14 cellular contexts compared by ENCODE assay signal in the genomic region with DNA sequence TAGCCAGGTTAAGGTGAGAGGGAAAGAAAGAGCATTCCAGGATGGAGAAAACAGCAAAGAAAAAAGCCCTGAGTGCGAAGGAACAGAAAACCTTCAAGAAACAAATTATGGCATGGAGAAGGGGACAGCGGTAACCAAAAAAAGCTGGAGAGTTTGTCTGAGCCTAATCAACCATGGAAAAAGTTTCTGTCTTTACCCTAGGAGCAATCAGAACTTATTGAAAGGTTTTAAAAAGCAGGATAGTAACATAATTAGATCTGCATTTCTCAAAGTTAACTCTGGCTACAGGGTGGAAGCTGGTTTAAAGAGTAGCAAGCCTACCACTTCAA. TPM values are rescaled to one million over a fixed set of nuclear protein-coding genes. Genes with fewer than 3 reads are reported as not detected.
"Had no signal": no experiment of that assay in that cellular context is flagged by ENCODE, and none has a peak within 500 bp of the region (broad histone marks: within the 10 kb centered on the region; RNA-seq: fewer than 3 reads in every experiment).

No MANE protein-coding gene starts in this region.

- H3K9me3 ChIP-seq: heart right ventricle, lower lobe of right lung, sigmoid colon had no signal

- H3K27me3 Mint-ChIP-seq: activated CD4-positive, alpha-beta memory T cell treated with anti-CD3 and anti-CD28 coated beads for 36 hours; activated naive CD8-positive, alpha-beta T cell treated with anti-CD3 and anti-CD28 coated beads, Interleukin-2, amount 10 ng/mL, durations not matched to agents 7 days and 5 days; dendritic cell treated with granulocyte-macrophage colony-stimulating factor and Interleukin-4, amounts not matched to agents 40 ng/mL and 50 ng/mL, for 4 days; naive B cell; stimulated activated memory B cell treated with anti-CD40 and anti-IgM and Interleukin-4, amounts not matched to agents 10 μg/mL and 1 μg/mL and 100 μg/mL, for 72 hours had no signal

- H3K36me3 ChIP-seq: heart right ventricle, lower lobe of right lung, sigmoid colon had no signal

- H3K27ac ChIP-seq: heart right ventricle, lower lobe of right lung, sigmoid colon had no signal

- H3K9me3 Mint-ChIP-seq: activated CD4-positive, alpha-beta memory T cell treated with anti-CD3 and anti-CD28 coated beads for 36 hours; activated naive CD4-positive, alpha-beta T cell treated with anti-CD3 and anti-CD28 coated beads for 36 hours; activated naive CD8-positive, alpha-beta T cell treated with anti-CD3 and anti-CD28 coated beads, Interleukin-2, amount 10 ng/mL, durations not matched to agents 7 days and 5 days; activated T-cell treated with anti-CD3 and anti-CD28 coated beads, Interleukin-2, amount 50 U/mL, for 72 hours; dendritic cell treated with granulocyte-macrophage colony-stimulating factor and Interleukin-4, amounts not matched to agents 40 ng/mL and 50 ng/mL, for 4 days; naive B cell; stimulated activated memory B cell treated with anti-CD40 and anti-IgM and Interleukin-4, amounts not matched to agents 10 μg/mL and 1 μg/mL and 100 μg/mL, for 72 hours; T-helper 1 cell treated with Interleukin-12 subunit alpha and Interleukin-12 subunit beta and Interleukin-4 antibody, amounts not matched to agents 30 μg/mL and 1 μg/mL, for 36 hours had no signal

- DNase-seq: activated naive CD8-positive, alpha-beta T cell treated with anti-CD3 and anti-CD28 coated beads, Interleukin-2, amount 10 ng/mL, durations not matched to agents 7 days and 5 days; lower lobe of right lung had no signal

- ATAC-seq: activated T-cell treated with anti-CD3 and anti-CD28 coated beads, Interleukin-2, amount 50 U/mL, for 72 hours; heart right ventricle; left colon; lower lobe of right lung; stimulated activated memory B cell treated with anti-CD40 and anti-IgM and Interleukin-4, amounts not matched to agents 10 μg/mL and 1 μg/mL and 100 μg/mL, for 72 hours had no signal

- H3K4me3 ChIP-seq: heart right ventricle, lower lobe of right lung, sigmoid colon, smooth muscle cell had no signal

- H3K27me3 ChIP-seq: heart right ventricle, sigmoid colon had no signal

- H3K36me3 Mint-ChIP-seq: activated CD4-positive, alpha-beta memory T cell treated with anti-CD3 and anti-CD28 coated beads for 36 hours; activated naive CD8-positive, alpha-beta T cell treated with anti-CD3 and anti-CD28 coated beads, Interleukin-2, amount 10 ng/mL, durations not matched to agents 7 days and 5 days; naive B cell; stimulated activated memory B cell treated with anti-CD40 and anti-IgM and Interleukin-4, amounts not matched to agents 10 μg/mL and 1 μg/mL and 100 μg/mL, for 72 hours had no signal

- H3K4me2 ChIP-seq: smooth muscle cell had no signal

- H3K4me3 Mint-ChIP-seq: activated CD4-positive, alpha-beta memory T cell treated with anti-CD3 and anti-CD28 coated beads for 36 hours; activated naive CD4-positive, alpha-beta T cell treated with anti-CD3 and anti-CD28 coated beads for 36 hours; activated naive CD8-positive, alpha-beta T cell treated with anti-CD3 and anti-CD28 coated beads, Interleukin-2, amount 10 ng/mL, durations not matched to agents 7 days and 5 days; activated T-cell treated with anti-CD3 and anti-CD28 coated beads, Interleukin-2, amount 50 U/mL, for 72 hours; dendritic cell treated with granulocyte-macrophage colony-stimulating factor and Interleukin-4, amounts not matched to agents 40 ng/mL and 50 ng/mL, for 4 days; stimulated activated memory B cell treated with anti-CD40 and anti-IgM and Interleukin-4, amounts not matched to agents 10 μg/mL and 1 μg/mL and 100 μg/mL, for 72 hours; T-helper 1 cell treated with Interleukin-12 subunit alpha and Interleukin-12 subunit beta and Interleukin-4 antibody, amounts not matched to agents 30 μg/mL and 1 μg/mL, for 36 hours had no signal

- H3K27ac Mint-ChIP-seq: activated CD4-positive, alpha-beta memory T cell treated with anti-CD3 and anti-CD28 coated beads for 36 hours; activated naive CD4-positive, alpha-beta T cell treated with anti-CD3 and anti-CD28 coated beads for 36 hours; activated naive CD8-positive, alpha-beta T cell treated with anti-CD3 and anti-CD28 coated beads, Interleukin-2, amount 10 ng/mL, durations not matched to agents 7 days and 5 days; dendritic cell treated with granulocyte-macrophage colony-stimulating factor and Interleukin-4, amounts not matched to agents 40 ng/mL and 50 ng/mL, for 4 days; stimulated activated memory B cell treated with anti-CD40 and anti-IgM and Interleukin-4, amounts not matched to agents 10 μg/mL and 1 μg/mL and 100 μg/mL, for 72 hours; T-helper 1 cell treated with Interleukin-12 subunit alpha and Interleukin-12 subunit beta and Interleukin-4 antibody, amounts not matched to agents 30 μg/mL and 1 μg/mL, for 36 hours had no signal

RNA-seq across cellular contexts. Expression of gene HPDL, which starts 26.1 kb away (rescaled TPM):
- total RNA-seq: cardiac septum, lower lobe of right lung, smooth muscle cell had no signal
